ENCODE assay signal across 10 cellular contexts in the genomic region with DNA sequence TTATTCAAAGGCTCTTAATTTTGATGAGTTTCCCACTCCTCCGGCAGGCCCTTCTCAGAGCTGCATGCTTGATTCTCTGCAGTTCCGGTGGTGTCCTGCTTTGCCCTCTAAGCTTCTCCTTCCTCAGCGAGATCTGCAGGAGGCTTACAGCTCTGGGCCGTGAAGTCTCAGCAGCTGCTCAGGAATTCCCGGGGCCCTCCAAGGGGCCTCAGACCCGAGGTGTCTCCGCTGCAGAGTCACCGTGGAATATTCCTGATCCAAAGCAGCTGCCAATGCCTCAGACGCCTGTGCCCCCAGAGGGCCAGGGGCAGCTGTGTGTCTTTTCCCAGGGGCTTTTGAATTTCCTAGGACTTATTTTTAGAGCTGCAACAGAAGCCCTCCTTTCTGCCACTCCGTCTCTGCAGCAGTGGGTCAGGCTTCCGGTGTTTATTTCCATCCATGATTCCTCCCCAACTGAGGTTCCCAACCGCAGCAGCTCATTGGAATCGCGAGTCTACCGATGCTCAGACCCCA. TPM values are rescaled to one million over a fixed set of nuclear protein-coding genes. Genes with fewer than 3 reads are reported as not detected.
DNase-seq lines count a peak whose midpoint lies in the region; ATAC-seq and TF ChIP-seq lines count a peak whose summit lies in the region.
"Had no signal": no experiment of that assay in that cellular context is flagged by ENCODE, and none has a peak within 500 bp of the region (broad histone marks: within the 10 kb centered on the region; RNA-seq: fewer than 3 reads in every experiment).

No MANE protein-coding gene starts in this region.

- H3K36me3 ChIP-seq in ectodermal cell (ENCODE audit: control insufficient read depth, insufficient read depth, low read length) (no peaks in the 10 kb centered on the region), BE2C (no peaks in the 10 kb centered on the region)

- ATAC-seq in GM21390 (IDR thresholded peaks at IDR 0.05; ENCODE audit: unreplicated experiment): no peak

- no peaks in the 10 kb centered on the region for H3K27me3 ChIP-seq in ectodermal cell (ENCODE audit: control insufficient read depth, insufficient read depth, low read length, poor library complexity, severe bottlenecking)
- H3K27me3 ChIP-seq in BE2C: no peaks in the 10 kb centered on the region

- no peak overlapping the region for H3K4me3 ChIP-seq in ectodermal cell (ENCODE audit: insufficient read depth, low read depth, low read length)
- H3K4me3 ChIP-seq in BE2C (ENCODE audit: low read depth, low read length): no peak overlapping the region

- POLR2A ChIA-PET in HEK293T (lab: Yijun Ruan, JAX): interaction anchor here (0.6 kb wide), 1 partner anchor 293 kb away, joined by 4 read pairs; no protein-coding TSS in a partner anchor

- H3K9me3 ChIP-seq in ectodermal cell (ENCODE audit: control insufficient read depth, low read length): no peaks in the 10 kb centered on the region
- no peaks in the 10 kb centered on the region for H3K9me3 ChIP-seq in BE2C

- TF ChIP-seq CTCF in BE2C (IDR thresholded peaks at IDR 0.05; ENCODE audit: low read depth, low read length): no peak

- WGBS in ectodermal cell, 2 experiments: 18 to 19% methylated on average over 15 of the region's 15 CpGs

- CTCF ChIA-PET in HEK293T (lab: Yijun Ruan, JAX): interaction anchor here (0.5 kb wide), 1 partner anchor 595 kb away, joined by 3 read pairs; no protein-coding TSS in a partner anchor

- peaks cover 15% of the 10 kb centered on the region for H3K4me1 ChIP-seq in ectodermal cell (ENCODE audit: control insufficient read depth, insufficient read depth, low read length)
- no peaks in the 10 kb centered on the region for H3K4me1 ChIP-seq in BE2C

- DNase-seq in EH (ENCODE audit: low read depth) (peak; percentile 16), NCI-H2227 treated with DMSO at 0.1 percent for 48 hours (lab: John Stamatoyannopoulos, UW) (peak; percentile 42), myocyte (ENCODE audit: low read depth) (peak; percentile 86), BE2C (no peak), HEK293T (ENCODE audit: extremely low spot score) (no peak)
- DNase-seq in activated CD8-positive, alpha-beta memory T cell treated with anti-CD3 and anti-CD28 coated beads for 24 hours: no peak
- DNase-seq: NCI-H2081 had no signal

- H3K27ac ChIP-seq in ectodermal cell (ENCODE audit: insufficient read depth, low read depth, low read length, poor library complexity, severe bottlenecking): peak overlapping the region; percentile 64
- H3K27ac ChIP-seq: C4-2B had no signal

TF ChIP-seq in HEK293T, 16 proteins besides CTCF, POLR2A, EP300 and RAD21:
- TF ChIP-seq LEF1 (IDR thresholded peaks at IDR 0.05; ENCODE audit: borderline replicate concordance) (no peak), FOXA1 (IDR thresholded peaks at IDR 0.05) (no peak)

RNA-seq across cellular contexts. Expression of gene RPS6KA4, which starts 37.2 kb away (rescaled TPM):
- 15.6 TPM for polyA plus RNA-seq in ectodermal cell (2013, experiment 1 of 4)
- 13.3 TPM for polyA plus RNA-seq in ectodermal cell (2013, experiment 2 of 4)
- polyA plus RNA-seq in ectodermal cell (2013, experiment 3 of 4): 13.6 TPM
- polyA plus RNA-seq in ectodermal cell (2013, experiment 4 of 4): 13.5 TPM
- 26.9 and 30.3 TPM in 2 replicates for total RNA-seq in myocyte
- polyA plus RNA-seq in myocyte (2012): 25.4 TPM
- 33.0 TPM for polyA plus RNA-seq in BE2C (2012; ENCODE audit: insufficient read depth, insufficient read length, low read depth)

RNA-seq across cellular contexts. Expression of gene CCDC88B, which starts 56.1 kb away (rescaled TPM):
- polyA plus RNA-seq in ectodermal cell (2013, experiment 1 of 4): 8.7 TPM
- polyA plus RNA-seq in ectodermal cell (2013, experiment 2 of 4): 12.0 TPM
- polyA plus RNA-seq in ectodermal cell (2013, experiment 3 of 4): 8.4 TPM
- 10.3 TPM for polyA plus RNA-seq in ectodermal cell (2013, experiment 4 of 4)
- total RNA-seq in myocyte: 0.94 and 1.6 TPM in 2 replicates
- polyA plus RNA-seq in myocyte (2012): 1.7 TPM
- 1.4 TPM for polyA plus RNA-seq in BE2C (2012; ENCODE audit: insufficient read depth, insufficient read length, low read depth)

Comparison
In these comparisons a context has a peak if more than half of its experiments do, and no peak if none do; other contexts are left out.
1. DNase-seq: peak in EH (single experiment), NCI-H2227 treated with DMSO at 0.1 percent for 48 hours (single experiment) and myocyte (single experiment); none in BE2C (single experiment), activated CD8-positive, alpha-beta memory T cell treated with anti-CD3 and anti-CD28 coated beads for 24 hours (single experiment) and HEK293T (single experiment).